ENCODE assay signal across 4 cellular contexts in the genomic region with DNA sequence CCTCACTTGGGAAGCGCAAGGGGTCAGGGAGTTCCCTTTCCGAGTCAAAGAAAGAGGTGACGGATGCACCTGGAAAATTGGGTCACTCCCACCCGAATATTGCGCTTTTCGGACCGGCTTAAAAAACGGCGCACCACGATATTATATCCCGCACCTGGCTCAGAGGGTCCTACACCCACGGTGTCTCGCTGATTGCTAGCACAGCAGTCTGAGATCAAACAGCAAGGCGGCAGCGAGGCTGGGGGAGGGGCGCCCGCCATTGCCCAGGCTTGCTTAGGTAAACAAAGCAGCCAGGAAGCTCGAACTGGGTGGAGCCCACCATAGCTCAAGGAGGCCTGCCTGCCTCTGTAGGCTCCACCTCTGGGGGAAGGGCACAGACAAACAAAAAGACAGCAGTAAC. TPM values are rescaled to one million over a fixed set of nuclear protein-coding genes. Genes with fewer than 3 reads are reported as not detected.
A peak's percentile ranks its signal among the peaks of the same experiment; 100 is the strongest.
DNase-seq lines count a peak whose midpoint lies in the region; ATAC-seq, FAIRE-seq and TF ChIP-seq lines count a peak whose summit lies in the region.
"Not testable (repeated sequence)": the region's sequence is repeated elsewhere in the genome, so short reads cannot be mapped to it uniquely, and the experiment has no call there.

No MANE protein-coding gene starts in this region.

- POLR2A ChIA-PET in HEK293 (lab: Yijun Ruan, JAX); WTC11 (lab: Charles Lee); HepG2 (lab: Yijun Ruan, JAX): not testable (repeated sequence)

- not testable (repeated sequence) for TF ChIP-seq CTCF in HEK293 (tag by site-specific recombination; IDR thresholded peaks at IDR 0.05); WTC11 (IDR thresholded peaks at IDR 0.05); HepG2 (CRISPR knock-in tag; IDR thresholded peaks at IDR 0.05)

- H3K79me2 ChIP-seq in HepG2 (ENCODE audit: insufficient read depth, low read length), result peaks cover 40% of the 10 kb centered on the region

- ATAC-seq in WTC11, HepG2: not testable (repeated sequence)

- not testable (repeated sequence) for H3K9ac ChIP-seq in HepG2 (ENCODE audit: insufficient read depth, low read depth, low read length)

- intact Hi-C loops in dendritic cell treated with granulocyte-macrophage colony-stimulating factor and Interleukin-4, amounts not matched to agents 40 ng/mL and 50 ng/mL, for 4 days (cut with micrococcal nuclease); HepG2 (cut with micrococcal nuclease; ENCODE audit: unreplicated experiment): not testable (repeated sequence)

- FAIRE-seq in HepG2 (lab: Jason Lieb, UNC), result not testable (repeated sequence)

- not testable (repeated sequence) for H3K27ac Mint-ChIP-seq in WTC11; dendritic cell treated with granulocyte-macrophage colony-stimulating factor and Interleukin-4, amounts not matched to agents 40 ng/mL and 50 ng/mL, for 4 days

- H3K4me1 Mint-ChIP-seq in WTC11, result peaks cover 33% of the 10 kb centered on the region
- H3K4me1 Mint-ChIP-seq in dendritic cell treated with granulocyte-macrophage colony-stimulating factor and Interleukin-4, amounts not matched to agents 40 ng/mL and 50 ng/mL, for 4 days (ENCODE audit: low read depth), result peaks cover 54% of the 10 kb centered on the region

- H3K36me3 Mint-ChIP-seq in WTC11, result peaks cover 22% of the 10 kb centered on the region
- peaks cover 23% of the 10 kb centered on the region for H3K36me3 Mint-ChIP-seq in dendritic cell treated with granulocyte-macrophage colony-stimulating factor and Interleukin-4, amounts not matched to agents 40 ng/mL and 50 ng/mL, for 4 days (ENCODE audit: low read depth)

- not testable (repeated sequence) for H3K36me3 ChIP-seq in HEK293 (ENCODE audit: control insufficient read depth in 2 of 2, insufficient read depth in 1 of 2, low read length in 2 of 2); HepG2 (replicated peaks in 1 of 2; ENCODE audit: control insufficient read depth in 1 of 2, insufficient read depth in 2 of 2, low read length in 2 of 2)

- TF ChIP-seq RAD21 in HepG2 (CRISPR knock-in tag; IDR thresholded peaks at IDR 0.05), result not testable (repeated sequence)

- not testable (repeated sequence) for H3K9me3 ChIP-seq in HEK293 (ENCODE audit: control insufficient read depth, insufficient read depth, low read depth, low read length); HepG2 (ENCODE audit: low read length)

- DNase-seq in WTC11 (ENCODE audit: low spot score); HepG2 (ENCODE audit: low spot score): not testable (repeated sequence)

- not testable (repeated sequence) for H3K4me3 ChIP-seq in HEK293 (ENCODE audit: low read depth, low read length); HepG2 (replicated peaks in 1 of 3; ENCODE audit: insufficient read depth in 1 of 3, low read depth in 2 of 3, low read length in 3 of 3)

- H3K27me3 Mint-ChIP-seq in WTC11 (ENCODE audit: low read depth); dendritic cell treated with granulocyte-macrophage colony-stimulating factor and Interleukin-4, amounts not matched to agents 40 ng/mL and 50 ng/mL, for 4 days: not testable (repeated sequence)

- H4K20me1 ChIP-seq in HepG2 (ENCODE audit: insufficient read depth, low read length), result not testable (repeated sequence)

- H2AFZ ChIP-seq in HepG2 (ENCODE audit: low read length), result not testable (repeated sequence)

- H3K4me3 Mint-ChIP-seq in WTC11, result peak overlapping the region; percentile 20; the same call in 1 of the 2 replicates
- peak overlapping the region; percentile 23 for H3K4me3 Mint-ChIP-seq in dendritic cell treated with granulocyte-macrophage colony-stimulating factor and Interleukin-4, amounts not matched to agents 40 ng/mL and 50 ng/mL, for 4 days

- CTCF ChIA-PET in HEK293 (lab: Yijun Ruan, JAX); WTC11 (lab: Charles Lee); HepG2 (lab: Yijun Ruan, JAX; ENCODE audit: low intra/inter-chr PET ratio, low total read pairs): not testable (repeated sequence)

- not testable (repeated sequence) for H3K27me3 ChIP-seq in HepG2 (ENCODE audit: control insufficient read depth in 1 of 2, insufficient read depth in 2 of 2, low read length in 2 of 2)

- WGBS in HepG2 (ENCODE audit: low lambda C conversion rate), result 87% methylated on average over 14 of the region's 18 CpGs

- BruUV-seq in HepG2 (replicated peaks; lab: Mats Ljungman, UMichigan), result not testable (repeated sequence)

- TF ChIP-seq POLR2A in HepG2 (IDR thresholded peaks at IDR 0.05; ENCODE audit: insufficient read depth in 1 of 2, low read depth in 2 of 2, low read length in 2 of 2), result not testable (repeated sequence)

- not testable (repeated sequence) for H3K4me2 ChIP-seq in HepG2 (ENCODE audit: low read depth, low read length)

- TF ChIP-seq EP300 in HepG2 (IDR thresholded peaks at IDR 0.05; ENCODE audit: low read depth in 2 of 2, low read length in 2 of 2); HepG2 (CRISPR knock-in tag; IDR thresholded peaks at IDR 0.05; ENCODE audit: borderline replicate concordance): not testable (repeated sequence)

- H3K27ac ChIP-seq in HEK293 (ENCODE audit: extremely low read depth, low read depth, low read length); HepG2 (ENCODE audit: extremely low read length, insufficient read depth, low read length): not testable (repeated sequence)

- H3K4me1 ChIP-seq in HEK293 (ENCODE audit: control insufficient read depth, insufficient read depth, low read length); HepG2 (ENCODE audit: insufficient read depth, low read length): not testable (repeated sequence)

- peaks cover 18% of the 10 kb centered on the region for H3K9me3 Mint-ChIP-seq in WTC11
- H3K9me3 Mint-ChIP-seq in dendritic cell treated with granulocyte-macrophage colony-stimulating factor and Interleukin-4, amounts not matched to agents 40 ng/mL and 50 ng/mL, for 4 days, result not testable (repeated sequence)

- in situ Hi-C loops in HepG2 (cut with HindIII; ENCODE audit: extremely low pct_ligation_motif_present, low pct_unique_long_range_greater_than_20kb), result not testable (repeated sequence)

TF ChIP-seq in HEK293, 187 proteins besides CTCF, POLR2A, EP300 and RAD21:
- peak; percentile 19 for TF ChIP-seq SETDB1 (IDR thresholded peaks at IDR 0.05; ENCODE audit: insufficient read length, low read length)

TF ChIP-seq in HepG2, 621 proteins besides CTCF, POLR2A, EP300 and RAD21 (continues in another document):
- TF ChIP-seq, protein P1, sequence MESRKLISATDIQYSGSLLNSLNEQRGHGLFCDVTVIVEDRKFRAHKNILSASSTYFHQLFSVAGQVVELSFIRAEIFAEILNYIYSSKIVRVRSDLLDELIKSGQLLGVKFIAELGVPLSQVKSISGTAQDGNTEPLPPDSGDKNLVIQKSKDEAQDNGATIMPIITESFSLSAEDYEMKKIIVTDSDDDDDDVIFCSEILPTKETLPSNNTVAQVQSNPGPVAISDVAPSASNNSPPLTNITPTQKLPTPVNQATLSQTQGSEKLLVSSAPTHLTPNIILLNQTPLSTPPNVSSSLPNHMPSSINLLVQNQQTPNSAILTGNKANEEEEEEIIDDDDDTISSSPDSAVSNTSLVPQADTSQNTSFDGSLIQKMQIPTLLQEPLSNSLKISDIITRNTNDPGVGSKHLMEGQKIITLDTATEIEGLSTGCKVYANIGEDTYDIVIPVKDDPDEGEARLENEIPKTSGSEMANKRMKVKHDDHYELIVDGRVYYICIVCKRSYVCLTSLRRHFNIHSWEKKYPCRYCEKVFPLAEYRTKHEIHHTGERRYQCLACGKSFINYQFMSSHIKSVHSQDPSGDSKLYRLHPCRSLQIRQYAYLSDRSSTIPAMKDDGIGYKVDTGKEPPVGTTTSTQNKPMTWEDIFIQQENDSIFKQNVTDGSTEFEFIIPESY (CRISPR knock-in tag; IDR thresholded peaks at IDR 0.05), result peak; percentile 80

RNA-seq across cellular contexts. Expression of a gene that starts 26.4 kb away (rescaled TPM):
- 22.4 to 23.5 TPM (median 23.1 TPM) in 3 replicates for total RNA-seq in WTC11 (2021)
- 14.8 and 15.6 TPM in 2 replicates for total RNA-seq in HepG2 (2016; rRNA removed; fragmentation: Illumina TruSeq; extraction: Trizol)
- 23.4 and 25.6 TPM in 2 replicates for total RNA-seq in HepG2 (2016; cell fraction: cytosol; rRNA removed; fragmentation: Illumina TruSeq; extraction: Trizol; ENCODE audit: low read depth)
- 16.1 and 16.3 TPM in 2 replicates for total RNA-seq in HepG2 (2016; cell fraction: insoluble cytoplasmic fraction; rRNA removed; fragmentation: Illumina TruSeq; extraction: Trizol)
- 44.3 and 49.4 TPM in 2 replicates for total RNA-seq in HepG2 (2016; cell fraction: membrane; rRNA removed; fragmentation: Illumina TruSeq; extraction: Trizol)
- 15.1 and 18.6 TPM in 2 replicates for total RNA-seq in HepG2 (2016; cell fraction: nucleus; rRNA removed; fragmentation: Illumina TruSeq; extraction: Trizol)
- polyA plus RNA-seq in HepG2 (2011; rRNA removed), result 26.5 and 30.1 TPM in 2 replicates
- 20.1 and 28.8 TPM in 2 replicates for polyA plus RNA-seq in HepG2 (2011; cell fraction: cytosol; rRNA removed)
- 47.6 and 49.8 TPM in 2 replicates for polyA plus RNA-seq in HepG2 (2011; cell fraction: nucleus; rRNA removed)
- polyA plus RNA-seq in HepG2 (2012), result 21.0 and 36.9 TPM in 2 replicates
- 43.8 and 44.4 TPM in 2 replicates for polyA plus RNA-seq in HepG2 (2016; cell fraction: cytosol; fragmentation: Illumina TruSeq; extraction: Trizol; ENCODE audit: low read depth)
- 22.2 and 25.7 TPM in 2 replicates for polyA plus RNA-seq in HepG2 (2016; cell fraction: insoluble cytoplasmic fraction; fragmentation: Illumina TruSeq; extraction: Trizol; ENCODE audit: low read depth)
- 60.1 and 62.7 TPM in 2 replicates for polyA plus RNA-seq in HepG2 (2016; cell fraction: membrane; fragmentation: Illumina TruSeq; extraction: Trizol; ENCODE audit: low read depth)
- polyA plus RNA-seq in HepG2 (2016; cell fraction: nucleus; fragmentation: Illumina TruSeq; extraction: Trizol; ENCODE audit: insufficient read depth, low read depth), result 19.7 and 22.6 TPM in 2 replicates
- 109 and 119 TPM in 2 replicates for polyA minus RNA-seq in HepG2 (2011; rRNA and poly(A)+ RNA removed; ENCODE audit: low replicate concordance)
- 20.6 and 22.8 TPM in 2 replicates for polyA minus RNA-seq in HepG2 (2011; cell fraction: cytosol; rRNA and poly(A)+ RNA removed)
- 61.7 and 62.4 TPM in 2 replicates for polyA minus RNA-seq in HepG2 (2011; cell fraction: nucleus; rRNA and poly(A)+ RNA removed)
